ENCODE assay signal across 35 cellular contexts in the genomic region with DNA sequence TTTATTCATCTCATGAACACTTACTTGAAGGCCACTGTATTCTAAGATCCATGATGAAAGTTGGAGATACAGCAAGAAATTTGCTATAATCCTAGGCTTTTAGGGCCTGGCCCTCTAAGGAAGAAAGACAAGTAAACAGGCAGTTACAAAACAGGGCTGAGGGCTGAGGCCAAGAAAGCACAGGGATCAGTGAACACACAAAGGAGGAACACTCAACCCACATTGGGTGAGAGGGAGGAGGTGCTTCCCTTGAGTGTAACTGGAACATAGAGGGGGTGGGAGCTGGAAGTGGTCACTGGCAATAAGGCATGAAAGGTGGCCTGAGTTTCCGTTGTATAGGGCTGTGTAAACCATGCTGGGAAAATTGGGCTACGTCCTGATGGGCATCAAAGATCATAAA.
"Had no signal": no experiment of that assay in that cellular context is flagged by ENCODE, and none has a peak within 500 bp of the region (broad histone marks: within the 10 kb centered on the region; RNA-seq: fewer than 3 reads in every experiment).

No MANE protein-coding gene starts in this region.

- H3K4me3 Mint-ChIP-seq: activated B cell treated with CpG ODN at 0.5 μM for 24 hours; activated CD4-positive, alpha-beta memory T cell treated with anti-CD3 and anti-CD28 coated beads for 36 hours; activated CD8-positive, alpha-beta memory T cell treated with anti-CD3 and anti-CD28 coated beads, Interleukin-2, amount 10 ng/mL, durations not matched to agents 7 days and 5 days; activated naive CD4-positive, alpha-beta T cell treated with anti-CD3 and anti-CD28 coated beads, Interleukin-2, amount 10 ng/mL, durations not matched to agents 7 days and 5 days; activated naive CD8-positive, alpha-beta T cell; activated naive CD8-positive, alpha-beta T cell treated with anti-CD3 and anti-CD28 coated beads, Interleukin-2, amount 50 U/mL, for 24 hours; brain; T-cell had no signal

- H3K27me3 Mint-ChIP-seq: activated B cell treated with CpG ODN at 0.5 μM for 24 hours; activated CD4-positive, alpha-beta memory T cell treated with anti-CD3 and anti-CD28 coated beads for 36 hours; activated CD8-positive, alpha-beta memory T cell treated with anti-CD3 and anti-CD28 coated beads, Interleukin-2, amount 10 ng/mL, durations not matched to agents 7 days and 5 days; activated naive CD4-positive, alpha-beta T cell treated with anti-CD3 and anti-CD28 coated beads, Interleukin-2, amount 10 ng/mL, durations not matched to agents 7 days and 5 days; activated naive CD8-positive, alpha-beta T cell; activated naive CD8-positive, alpha-beta T cell treated with anti-CD3 and anti-CD28 coated beads, Interleukin-2, amount 50 U/mL, for 24 hours; T-cell had no signal

- H3K27ac ChIP-seq: Peyer's patch, VCaP had no signal

- H3K36me3 ChIP-seq: MG63, Peyer's patch had no signal

- H3K27ac Mint-ChIP-seq: activated B cell treated with CpG ODN at 0.5 μM for 24 hours; activated CD4-positive, alpha-beta memory T cell treated with anti-CD3 and anti-CD28 coated beads for 36 hours; activated CD8-positive, alpha-beta memory T cell treated with anti-CD3 and anti-CD28 coated beads, Interleukin-2, amount 10 ng/mL, durations not matched to agents 7 days and 5 days; activated naive CD4-positive, alpha-beta T cell treated with anti-CD3 and anti-CD28 coated beads, Interleukin-2, amount 10 ng/mL, durations not matched to agents 7 days and 5 days; activated naive CD8-positive, alpha-beta T cell; activated naive CD8-positive, alpha-beta T cell treated with anti-CD3 and anti-CD28 coated beads, Interleukin-2, amount 50 U/mL, for 24 hours; brain; T-cell had no signal

- H3K9me3 ChIP-seq: MG63, Peyer's patch had no signal

- ATAC-seq: activated CD8-positive, alpha-beta memory T cell treated with anti-CD3 and anti-CD28 coated beads, Interleukin-2, amount 10 ng/mL, durations not matched to agents 7 days and 5 days; activated naive CD8-positive, alpha-beta T cell treated with anti-CD3 and anti-CD28 coated beads, Interleukin-2, amount 50 U/mL, for 24 hours; PC-3; SK-N-SH treated with all-trans-retinoic acid at 6 μM for 48 hours; T-cell had no signal

- DNase-seq: activated B cell treated with CpG ODN at 0.5 μM for 24 hours; activated CD4-positive, alpha-beta memory T cell treated with anti-CD3 and anti-CD28 coated beads for 36 hours; activated CD4-positive, alpha-beta T cell treated with anti-CD3 and anti-CD28 coated beads for 4 hours; activated CD4-positive, alpha-beta T cell treated with anti-CD3 and anti-CD28 coated beads, Interleukin-2, amount 50 U/mL, for 1 hour; activated CD4-positive, CD25-positive, alpha-beta regulatory T cell treated with anti-CD3 and anti-CD28 coated beads, Interleukin-2, amount 50 U/mL, for 72 hours; activated CD8-positive, alpha-beta memory T cell treated with anti-CD3 and anti-CD28 coated beads, Interleukin-2, amount 10 ng/mL, durations not matched to agents 7 days and 5 days; activated CD8-positive, alpha-beta memory T cell treated with anti-CD3 and anti-CD28 coated beads, Interleukin-2, amount 50 U/mL, for 48 hours; activated effector memory CD4-positive, alpha-beta T cell treated with Interleukin-2 at 50 U/mL for 16 hours; activated naive CD4-positive, alpha-beta T cell treated with anti-CD3 and anti-CD28 coated beads, Interleukin-2, amount 10 ng/mL, durations not matched to agents 7 days and 5 days; activated naive CD8-positive, alpha-beta T cell treated with anti-CD3 and anti-CD28 coated beads, Interleukin-2, amount 50 U/mL, for 24 hours; activated T-cell treated with anti-CD3 and anti-CD28 coated beads, Interleukin-2, amount 50 U/mL, for 48 hours; central memory CD4-positive, alpha-beta T cell; Kasumi-1; KG1; MG63; NCI-H1048; NCI-H1105 treated with DMSO at 0.1 percent for 48 hours; NCI-H1436; NCI-H1694; NCI-H1930; NCI-H2081 treated with DMSO at 0.1 percent for 48 hours; NCI-H226; NCI-H446 treated with DMSO at 0.1 percent for 48 hours; NCI-H524; PC-3; Peyer's patch; RPMI8226; SIG-M5; T-cell; T-helper 2 cell; T-helper 9 cell had no signal

- H3K4me1 ChIP-seq: Peyer's patch had no signal

- H3K4me3 ChIP-seq: MG63, Peyer's patch had no signal

- H3K27me3 ChIP-seq: MG63, Peyer's patch had no signal

- H3K36me3 Mint-ChIP-seq: activated CD4-positive, alpha-beta memory T cell treated with anti-CD3 and anti-CD28 coated beads for 36 hours; activated CD8-positive, alpha-beta memory T cell treated with anti-CD3 and anti-CD28 coated beads, Interleukin-2, amount 10 ng/mL, durations not matched to agents 7 days and 5 days; activated naive CD4-positive, alpha-beta T cell treated with anti-CD3 and anti-CD28 coated beads, Interleukin-2, amount 10 ng/mL, durations not matched to agents 7 days and 5 days; activated naive CD8-positive, alpha-beta T cell; brain; T-cell had no signal

- H3K4me1 Mint-ChIP-seq: activated B cell treated with CpG ODN at 0.5 μM for 24 hours; activated CD8-positive, alpha-beta memory T cell treated with anti-CD3 and anti-CD28 coated beads, Interleukin-2, amount 10 ng/mL, durations not matched to agents 7 days and 5 days; activated naive CD4-positive, alpha-beta T cell treated with anti-CD3 and anti-CD28 coated beads, Interleukin-2, amount 10 ng/mL, durations not matched to agents 7 days and 5 days; activated naive CD8-positive, alpha-beta T cell treated with anti-CD3 and anti-CD28 coated beads, Interleukin-2, amount 50 U/mL, for 24 hours; brain; T-cell had no signal
